Comparison of ENCODE assay signal across 1 cellular context in genomic region chrX:57582948-57583347, GRCh38.
TF ChIP-seq lines count a peak whose summit lies in the region.

No MANE protein-coding gene starts in this region.

TF ChIP-seq in HepG2, 621 proteins besides CTCF, POLR2A, EP300 and RAD21:
- TF ChIP-seq FOXP1 (IDR thresholded peaks at IDR 0.05) (0 out of 2 replicates have a peak, but pooled peaks have one; percentile 7), FOXP1 (CRISPR knock-in tag; IDR thresholded peaks at IDR 0.05) (peak; percentile 15; the same call in 1 of the 2 replicates), STAG1 (CRISPR knock-in tag; IDR thresholded peaks at IDR 0.05) (peak; percentile 33)
